8 cellular contexts compared by ENCODE assay signal in genomic region chr7:16647435-16647960, GRCh38. TPM values are rescaled to one million over a fixed set of nuclear protein-coding genes. Genes with fewer than 3 reads are reported as not detected.
DNase-seq lines count a peak whose midpoint lies in the region; ATAC-seq and TF ChIP-seq lines count a peak whose summit lies in the region.

No MANE protein-coding gene starts in this region.

- H3K4me3 ChIP-seq in SK-N-MC (peak overlapping the region; percentile 89), fibroblast of mammary gland (ENCODE audit: control insufficient read depth, low read depth, low read length) (peak overlapping the region; percentile 90)

- H3K9ac ChIP-seq in SK-N-MC (ENCODE audit: insufficient read length), result no peak overlapping the region

- peak overlapping the region; percentile 99 for H3K27ac Mint-ChIP-seq in activated CD4-positive, alpha-beta T cell treated with anti-CD3 and anti-CD28 coated beads, Interleukin-2, amount 10 ng/mL, durations not matched to agents 24 days and 14 days
- peak overlapping the region in 1 of 2 donors; percentile 33 for H3K27ac Mint-ChIP-seq in stimulated activated naive CD8-positive, alpha-beta T cell treated with anti-CD3 and anti-CD28 coated beads, Interleukin-15, amount 100 ng/mL, for 72 hours

- intact Hi-C loops in activated CD4-positive, alpha-beta T cell treated with anti-CD3 and anti-CD28 coated beads, Interleukin-2, amount 10 ng/mL, durations not matched to agents 24 days and 14 days (cut with micrococcal nuclease), result loop anchor here (2.0 to 10.0 kb wide), 4 partner anchors 40 to 650 kb away; partner anchors contain the start of gene AHR

- H3K27me3 Mint-ChIP-seq in activated CD4-positive, alpha-beta T cell treated with anti-CD3 and anti-CD28 coated beads, Interleukin-2, amount 10 ng/mL, durations not matched to agents 24 days and 14 days, result no peaks in the 10 kb centered on the region
- H3K27me3 Mint-ChIP-seq in stimulated activated naive CD8-positive, alpha-beta T cell treated with anti-CD3 and anti-CD28 coated beads, Interleukin-15, amount 100 ng/mL, for 72 hours, result no peaks in the 10 kb centered on the region

- no peak overlapping the region for H3K27ac ChIP-seq in SK-N-MC

- peak overlapping the region; percentile 93 for H3K4me3 Mint-ChIP-seq in activated CD4-positive, alpha-beta T cell treated with anti-CD3 and anti-CD28 coated beads, Interleukin-2, amount 10 ng/mL, durations not matched to agents 24 days and 14 days
- peak overlapping the region; percentile 95 to 97 for H3K4me3 Mint-ChIP-seq in stimulated activated naive CD8-positive, alpha-beta T cell treated with anti-CD3 and anti-CD28 coated beads, Interleukin-15, amount 100 ng/mL, for 72 hours

- peaks cover 32% of the 10 kb centered on the region for H3K36me3 Mint-ChIP-seq in activated CD4-positive, alpha-beta T cell treated with anti-CD3 and anti-CD28 coated beads, Interleukin-2, amount 10 ng/mL, durations not matched to agents 24 days and 14 days (ENCODE audit: low read depth)

- DNase-seq in activated CD4-positive, alpha-beta T cell treated with anti-CD3 and anti-CD28 coated beads, Interleukin-2, amount 10 ng/mL, durations not matched to agents 24 days and 14 days, result no peak
- DNase-seq in activated CD4-positive, alpha-beta T cell treated with anti-CD3 and anti-CD28 coated beads for 1 hour, result no peak
- DNase-seq in SK-N-MC (ENCODE audit: low read depth, low spot score), result no peak
- DNase-seq in fibroblast of mammary gland (ENCODE audit: low read depth), result peak; percentile 64
- no peak for DNase-seq in stimulated activated naive CD8-positive, alpha-beta T cell treated with anti-CD3 and anti-CD28 coated beads, Interleukin-15, amount 100 ng/mL, for 72 hours
- no peak for DNase-seq in GF-D8 (lab: John Stamatoyannopoulos, UW)

- H3K9me3 Mint-ChIP-seq in activated CD4-positive, alpha-beta T cell treated with anti-CD3 and anti-CD28 coated beads, Interleukin-2, amount 10 ng/mL, durations not matched to agents 24 days and 14 days, result peaks cover 6% of the 10 kb centered on the region
- H3K9me3 Mint-ChIP-seq in stimulated activated naive CD8-positive, alpha-beta T cell treated with anti-CD3 and anti-CD28 coated beads, Interleukin-15, amount 100 ng/mL, for 72 hours, result no peaks in the 10 kb centered on the region

- H3K36me3 ChIP-seq in SK-N-MC (ENCODE audit: insufficient read depth, low read length), result 0 out of 2 replicates have a peak, but pooled peaks cover 3% of the 10 kb centered on the region

- no peaks in the 10 kb centered on the region for H3K9me3 ChIP-seq in SK-N-MC (ENCODE audit: low read depth, low read length)

- H3K4me1 Mint-ChIP-seq in activated CD4-positive, alpha-beta T cell treated with anti-CD3 and anti-CD28 coated beads, Interleukin-2, amount 10 ng/mL, durations not matched to agents 24 days and 14 days, result peaks cover 60% of the 10 kb centered on the region
- peaks cover 71% of the 10 kb centered on the region for H3K4me1 Mint-ChIP-seq in stimulated activated naive CD8-positive, alpha-beta T cell treated with anti-CD3 and anti-CD28 coated beads, Interleukin-15, amount 100 ng/mL, for 72 hours

- no peak for TF ChIP-seq CTCF in fibroblast of mammary gland (conservative IDR thresholded peaks at IDR 0.05; ENCODE audit: control insufficient read depth, insufficient read depth, low read depth, low read length)

- no peak for ATAC-seq in stimulated activated naive CD8-positive, alpha-beta T cell treated with anti-CD3 and anti-CD28 coated beads, Interleukin-15, amount 100 ng/mL, for 72 hours
- no peak for ATAC-seq in HG03039 (IDR thresholded peaks at IDR 0.05; ENCODE audit: unreplicated experiment)
- ATAC-seq in HG02763 (IDR thresholded peaks at IDR 0.05; ENCODE audit: unreplicated experiment), result no peak

RNA-seq across cellular contexts. Expression of gene BZW2, which starts 1.5 kb away (rescaled TPM):
- 104 and 113 TPM in 2 replicates for total RNA-seq in activated CD4-positive, alpha-beta T cell treated with anti-CD3 and anti-CD28 coated beads, Interleukin-2, amount 10 ng/mL, durations not matched to agents 24 days and 14 days

RNA-seq across cellular contexts. Expression of gene ANKMY2, which starts 1.9 kb away (rescaled TPM):
- total RNA-seq in activated CD4-positive, alpha-beta T cell treated with anti-CD3 and anti-CD28 coated beads, Interleukin-2, amount 10 ng/mL, durations not matched to agents 24 days and 14 days, result 8.0 and 8.7 TPM in 2 replicates
